Comparison of ENCODE assay signal across 8 cellular contexts in genomic region chr11:65084598-65085375, GRCh38. TPM values are rescaled to one million over a fixed set of nuclear protein-coding genes. Genes with fewer than 3 reads are reported as not detected.
DNase-seq lines count a peak whose midpoint lies in the region; FAIRE-seq and TF ChIP-seq lines count a peak whose summit lies in the region.

No MANE protein-coding gene starts in this region.

- H3K23ac ChIP-seq in trophoblast cell (ENCODE audit: low read length) = no peak overlapping the region

- H3K9me1 ChIP-seq in endothelial cell of umbilical vein (replicated peaks; ENCODE audit: control insufficient read depth, extremely low read depth, insufficient read depth, low read length) = no peaks in the 10 kb centered on the region

- POLR2A ChIA-PET in endothelial cell of umbilical vein (lab: Charles Lee) = interaction anchor here (0.6 to 2.0 kb wide), 2 partner anchors 17 to 38 kb away, joined by 4 to 6 read pairs; partner anchors contain the start of genes FAU and MRPL49

- peaks cover 34% of the 10 kb centered on the region for H3K79me2 ChIP-seq in endothelial cell of umbilical vein (ENCODE audit: control insufficient read depth, insufficient read depth, low read length)
- H3K79me2 ChIP-seq in trophoblast cell (ENCODE audit: control insufficient read depth, insufficient read depth, low read length, poor library complexity) = peaks cover 12% of the 10 kb centered on the region

- no CpG with 5 or more reads among the region's 23 CpGs for WGBS in trophoblast cell (ENCODE audit: extremely low coverage, insufficient coverage, insufficient read length)

- peak overlapping the region; percentile 96 for H3K9ac ChIP-seq in endothelial cell of umbilical vein (replicated peaks; ENCODE audit: extremely low read depth, insufficient read depth, low read length)
- peak overlapping the region; percentile 82 for H3K9ac ChIP-seq in trophoblast cell (ENCODE audit: low read length)

- H3K14ac ChIP-seq in trophoblast cell (ENCODE audit: low read length) = peak overlapping the region; percentile 92

- H3K18ac ChIP-seq in trophoblast cell (ENCODE audit: low read length) = peak overlapping the region; percentile 94

- H3K4me1 ChIP-seq in endothelial cell of umbilical vein (ENCODE audit: control insufficient read depth, extremely low read depth, insufficient read depth, low read length) (peaks cover 17% of the 10 kb centered on the region), trophoblast cell (ENCODE audit: control insufficient read depth in 1 of 2, insufficient read depth in 2 of 2, low read length in 2 of 2) (peaks cover 10 to 11% of the 10 kb centered on the region in 2 experiments)

- FAIRE-seq in endothelial cell of umbilical vein (lab: Jason Lieb, UNC) = no peak

- H4K20me1 ChIP-seq in endothelial cell of umbilical vein (replicated peaks; ENCODE audit: control insufficient read depth, extremely low read depth, insufficient read depth, low read length) = no peaks in the 10 kb centered on the region

- H3K4me3 ChIP-seq in GM12875 (ENCODE audit: low read depth, low read length) (peak overlapping the region; percentile 84), NB4 (ENCODE audit: low read depth, low read length) (peak overlapping the region; percentile 96), endothelial cell of umbilical vein (replicated peaks in 1 of 3; ENCODE audit: insufficient read depth in 1 of 3, low read depth in 1 of 3, low read length in 3 of 3) (peak overlapping the region; percentile 56 to 92 (median 83)), trophoblast cell (ENCODE audit: low read depth, low read length) (peak overlapping the region; percentile 97)

- H3K4ac ChIP-seq in trophoblast cell (ENCODE audit: low read depth, low read length) = peak overlapping the region; percentile 98

- dilution Hi-C loops in endothelial cell of umbilical vein (cut with MboI; ENCODE audit: extremely low pct_ligation_motif_present, low sequenced_read_pairs) = no loop called here

- intact Hi-C loops in endothelial cell of umbilical vein (cut with micrococcal nuclease) = loop anchor here (1.0 to 2.0 kb wide), 3 partner anchors 12 to 33 kb away; partner anchors contain the start of genes TM7SF2, VPS51 and ZNHIT2

- H3K36me3 ChIP-seq in endothelial cell of umbilical vein (ENCODE audit: control insufficient read depth in 2 of 2, extremely low read depth in 1 of 2, insufficient read depth in 2 of 2, low read length in 2 of 2) (peaks cover 5 to 28% of the 10 kb centered on the region in 2 experiments), trophoblast cell (ENCODE audit: control insufficient read depth in 1 of 2, insufficient read depth in 2 of 2, low read length in 2 of 2) (peaks cover 36 to 59% of the 10 kb centered on the region in 2 experiments)

- H3K27me3 ChIP-seq in endothelial cell of umbilical vein (ENCODE audit: control insufficient read depth in 2 of 2, insufficient read depth in 2 of 2, low read length in 2 of 2) (no peaks in the 10 kb centered on the region), trophoblast cell (ENCODE audit: insufficient read depth, low read length) (no peaks in the 10 kb centered on the region)

- TF ChIP-seq POLR2A in NB4 (IDR thresholded peaks at IDR 0.05; ENCODE audit: extremely low read depth, insufficient read length) (no peak), endothelial cell of umbilical vein (IDR thresholded peaks at IDR 0.05; ENCODE audit: low read depth, low read length) (no peak)

- H2BK5ac ChIP-seq in trophoblast cell (ENCODE audit: low read depth, low read length, poor library complexity) = peak overlapping the region; percentile 81

- peak overlapping the region; percentile 84 for H3K4me2 ChIP-seq in endothelial cell of umbilical vein (ENCODE audit: insufficient read depth, low read length)
- H3K4me2 ChIP-seq in trophoblast cell (ENCODE audit: low read length) = peak overlapping the region; percentile 71

- H4K8ac ChIP-seq in trophoblast cell (ENCODE audit: low read depth, low read length) = peak overlapping the region; percentile 95

- H2AK5ac ChIP-seq in trophoblast cell (ENCODE audit: low read length) = peak overlapping the region; percentile 100

- CTCF ChIA-PET in endothelial cell of umbilical vein (lab: Charles Lee) = no interaction called here

- H2AFZ ChIP-seq in endothelial cell of umbilical vein (ENCODE audit: low read depth, low read length) = peak overlapping the region; percentile 25
- peak overlapping the region; percentile 56 for H2AFZ ChIP-seq in trophoblast cell (ENCODE audit: insufficient read depth, low read length, poor library complexity)

- peak overlapping the region; percentile 61 for H3K27ac ChIP-seq in endothelial cell of umbilical vein (ENCODE audit: insufficient read depth, low read depth, low read length)
- peak overlapping the region; percentile 88 for H3K27ac ChIP-seq in trophoblast cell (ENCODE audit: low read depth, low read length)

- TSS peak; percentile 52 for BruUV-seq in endothelial cell of umbilical vein (replicated peaks; lab: Mats Ljungman, UMichigan)

- H2BK12ac ChIP-seq in trophoblast cell (ENCODE audit: low read length) = peak overlapping the region; percentile 30

- peaks cover 9% of the 10 kb centered on the region for H3K79me1 ChIP-seq in trophoblast cell (ENCODE audit: low read length)

- peak overlapping the region; percentile 95 for H4K12ac ChIP-seq in trophoblast cell (ENCODE audit: low read depth, low read length)

- peak overlapping the region; percentile 18 for H2BK120ac ChIP-seq in trophoblast cell (ENCODE audit: insufficient read depth, low read length, poor library complexity)

- DNase-seq in NB4 (ENCODE audit: low read depth) = no peak
- no peak for DNase-seq in endothelial cell of umbilical vein (ENCODE audit: low read depth, low spot score)
- no peak for DNase-seq in trophoblast cell
- DNase-seq in GM13977 (ENCODE audit: low spot score) = no peak
- no peak for DNase-seq in NCI-H128 (lab: John Stamatoyannopoulos, UW; ENCODE audit: unreplicated experiment)
- DNase-seq in kidney glomerular epithelial cell (lab: John Stamatoyannopoulos, UW) = no peak
- no peak for DNase-seq in NCI-H526 treated with DMSO at 0.1 percent for 48 hours (lab: John Stamatoyannopoulos, UW)

- H3K9me3 ChIP-seq in endothelial cell of umbilical vein (replicated peaks; ENCODE audit: control insufficient read depth, insufficient read depth, low read length) (no peaks in the 10 kb centered on the region), trophoblast cell (ENCODE audit: insufficient read depth, low read depth, low read length) (no peaks in the 10 kb centered on the region)

- in situ Hi-C loops in GM13977 (cut with MboI; ENCODE audit: low pct_unique_long_range_greater_than_20kb, low sequenced_read_pairs, unreplicated experiment) = no loop called here

- TF ChIP-seq CTCF in GM12875 (IDR thresholded peaks at IDR 0.05; ENCODE audit: borderline replicate concordance, insufficient read depth, low read depth, low read length) (no peak), NB4 (IDR thresholded peaks at IDR 0.05; ENCODE audit: low read depth, low read length) (no peak), endothelial cell of umbilical vein (IDR thresholded peaks at IDR 0.05; ENCODE audit: extremely low read depth in 1 of 2, insufficient read depth in 1 of 2, low read depth in 1 of 2, low read length in 2 of 2) (no peak), GM13977 (IDR thresholded peaks at IDR 0.05; ENCODE audit: extremely low read depth, insufficient read depth, missing control alignments) (no peak)

- H4K91ac ChIP-seq in trophoblast cell (ENCODE audit: low read depth, low read length) = peak overlapping the region; percentile 87

RNA-seq across cellular contexts. Expression of gene ZFPL1, which starts 0.8 kb away (rescaled TPM):
- 37.6 and 45.1 TPM in 2 replicates for total RNA-seq in endothelial cell of umbilical vein
- 139 and 186 TPM in 2 replicates for polyA plus RNA-seq in endothelial cell of umbilical vein
- polyA plus RNA-seq in endothelial cell of umbilical vein (2011; cell fraction: cytosol; rRNA removed) = 64.3 and 67.5 TPM in 2 replicates
- polyA plus RNA-seq in endothelial cell of umbilical vein (2011; cell fraction: nucleus; rRNA removed) = 73.4 and 74.5 TPM in 2 replicates
- 38.9 and 46.5 TPM in 2 replicates for polyA plus RNA-seq in endothelial cell of umbilical vein (2012)
- 37.9 and 38.8 TPM in 2 replicates for polyA minus RNA-seq in endothelial cell of umbilical vein
- polyA minus RNA-seq in endothelial cell of umbilical vein (2011; cell fraction: cytosol; rRNA and poly(A)+ RNA removed) = 26.6 TPM
- polyA minus RNA-seq in endothelial cell of umbilical vein (2011; cell fraction: nucleus; rRNA and poly(A)+ RNA removed) = 40.6 and 47.8 TPM in 2 replicates
- 66.5 and 69.3 TPM in 2 replicates for polyA plus RNA-seq in trophoblast cell (2013)

RNA-seq across cellular contexts. Expression of gene CDCA5, which starts 0.9 kb away (rescaled TPM):
- 34.1 and 35.7 TPM in 2 replicates for total RNA-seq in endothelial cell of umbilical vein
- 14.0 and 16.4 TPM in 2 replicates for polyA plus RNA-seq in endothelial cell of umbilical vein
- polyA plus RNA-seq in endothelial cell of umbilical vein (2011; cell fraction: cytosol; rRNA removed) = 19.3 and 24.5 TPM in 2 replicates
- 23.5 and 29.1 TPM in 2 replicates for polyA plus RNA-seq in endothelial cell of umbilical vein (2011; cell fraction: nucleus; rRNA removed)
- polyA plus RNA-seq in endothelial cell of umbilical vein (2012) = 13.9 and 23.8 TPM in 2 replicates
- polyA minus RNA-seq in endothelial cell of umbilical vein = 9.9 and 12.8 TPM in 2 replicates
- 42.9 TPM for polyA minus RNA-seq in endothelial cell of umbilical vein (2011; cell fraction: cytosol; rRNA and poly(A)+ RNA removed)
- 9.1 and 9.3 TPM in 2 replicates for polyA minus RNA-seq in endothelial cell of umbilical vein (2011; cell fraction: nucleus; rRNA and poly(A)+ RNA removed)
- polyA plus RNA-seq in trophoblast cell (2013) = 23.9 and 24.5 TPM in 2 replicates

RNA-seq across cellular contexts. Expression of gene VPS51, which starts 11.2 kb away (rescaled TPM):
- total RNA-seq in endothelial cell of umbilical vein = 102 and 108 TPM in 2 replicates
- polyA plus RNA-seq in endothelial cell of umbilical vein = 146 and 196 TPM in 2 replicates
- 93.7 and 120 TPM in 2 replicates for polyA plus RNA-seq in endothelial cell of umbilical vein (2011; cell fraction: cytosol; rRNA removed)
- 124 and 149 TPM in 2 replicates for polyA plus RNA-seq in endothelial cell of umbilical vein (2011; cell fraction: nucleus; rRNA removed)
- 61.4 and 101 TPM in 2 replicates for polyA plus RNA-seq in endothelial cell of umbilical vein (2012)
- polyA minus RNA-seq in endothelial cell of umbilical vein = 154 and 215 TPM in 2 replicates
- polyA minus RNA-seq in endothelial cell of umbilical vein (2011; cell fraction: cytosol; rRNA and poly(A)+ RNA removed) = 193 TPM
- 56.8 and 97.1 TPM in 2 replicates for polyA minus RNA-seq in endothelial cell of umbilical vein (2011; cell fraction: nucleus; rRNA and poly(A)+ RNA removed)
- polyA plus RNA-seq in trophoblast cell (2013) = 51.4 and 52.0 TPM in 2 replicates

RNA-seq across cellular contexts. Expression of gene NAALADL1, which starts 26.4 kb away (rescaled TPM):
- total RNA-seq in endothelial cell of umbilical vein = 4.4 and 6.8 TPM in 2 replicates
- polyA plus RNA-seq in endothelial cell of umbilical vein = 13.9 and 16.5 TPM in 2 replicates
- 11.3 and 13.9 TPM in 2 replicates for polyA plus RNA-seq in endothelial cell of umbilical vein (2011; cell fraction: cytosol; rRNA removed)
- polyA plus RNA-seq in endothelial cell of umbilical vein (2011; cell fraction: nucleus; rRNA removed) = 8.9 and 13.3 TPM in 2 replicates
- polyA plus RNA-seq in endothelial cell of umbilical vein (2012) = 7.0 and 11.1 TPM in 2 replicates
- 2.4 and 6.3 TPM in 2 replicates for polyA minus RNA-seq in endothelial cell of umbilical vein
- polyA minus RNA-seq in endothelial cell of umbilical vein (2011; cell fraction: cytosol; rRNA and poly(A)+ RNA removed) = not detected
- 1.6 and 2.6 TPM in 2 replicates for polyA minus RNA-seq in endothelial cell of umbilical vein (2011; cell fraction: nucleus; rRNA and poly(A)+ RNA removed)
- polyA plus RNA-seq in trophoblast cell (2013) = 0.10 and 0.29 TPM in 2 replicates

RNA-seq across cellular contexts. Expression of gene TM7SF2, which starts 26.9 kb away (rescaled TPM):
- 11.6 and 16.2 TPM in 2 replicates for total RNA-seq in endothelial cell of umbilical vein
- polyA plus RNA-seq in endothelial cell of umbilical vein = 39.5 and 47.1 TPM in 2 replicates
- polyA plus RNA-seq in endothelial cell of umbilical vein (2011; cell fraction: cytosol; rRNA removed) = 15.4 and 20.4 TPM in 2 replicates
- polyA plus RNA-seq in endothelial cell of umbilical vein (2011; cell fraction: nucleus; rRNA removed) = 32.1 and 45.2 TPM in 2 replicates
- 7.0 and 7.9 TPM in 2 replicates for polyA plus RNA-seq in endothelial cell of umbilical vein (2012)
- polyA minus RNA-seq in endothelial cell of umbilical vein = 24.1 and 26.5 TPM in 2 replicates
- polyA minus RNA-seq in endothelial cell of umbilical vein (2011; cell fraction: cytosol; rRNA and poly(A)+ RNA removed) = 4.5 TPM
- 13.4 and 13.8 TPM in 2 replicates for polyA minus RNA-seq in endothelial cell of umbilical vein (2011; cell fraction: nucleus; rRNA and poly(A)+ RNA removed)
- polyA plus RNA-seq in trophoblast cell (2013) = 65.1 and 67.5 TPM in 2 replicates
